Comparison of ENCODE assay signal across 35 cellular contexts in genomic region chr1:30334767-30335166, GRCh38.
"Had no signal": no experiment of that assay in that cellular context is flagged by ENCODE, and none has a peak within 500 bp of the region (broad histone marks: within the 10 kb centered on the region; RNA-seq: fewer than 3 reads in every experiment).

No MANE protein-coding gene starts in this region.

- H3K27ac ChIP-seq: brain microvascular endothelial cell, KMS-11, RWPE1, VCaP had no signal

- H3K36me3 ChIP-seq: brain microvascular endothelial cell had no signal

- ATAC-seq: activated T-cell treated with anti-CD3 and anti-CD28 coated beads, Interleukin-2, amount 50 U/mL, for 72 hours; activated T-helper 17 cell treated with anti-CD3 and anti-CD28 coated beads, Interleukin-2, amount 50 U/mL, for 72 hours; PC-3; Right ventricle myocardium inferior had no signal

- H3K9ac ChIP-seq: KMS-11 had no signal

- H3K27me3 ChIP-seq: brain microvascular endothelial cell had no signal

- H3K4me2 ChIP-seq: KMS-11 had no signal

- DNase-seq: activated B cell treated with CpG ODN at 0.5 μM for 24 hours; activated CD4-positive, alpha-beta memory T cell treated with anti-CD3 and anti-CD28 coated beads for 36 hours; activated CD4-positive, alpha-beta T cell treated with anti-CD3 and anti-CD28 coated beads for 4 hours; activated CD4-positive, alpha-beta T cell treated with anti-CD3 and anti-CD28 coated beads, Interleukin-2, amount 50 U/mL, for 1 hour; activated CD4-positive, CD25-positive, alpha-beta regulatory T cell treated with anti-CD3 and anti-CD28 coated beads, Interleukin-2, amount 50 U/mL, for 72 hours; activated effector memory CD4-positive, alpha-beta T cell treated with anti-CD3 and anti-CD28 coated beads, Interleukin-2, amount 50 U/mL, for 16 hours; activated naive CD4-positive, alpha-beta T cell; activated naive CD4-positive, alpha-beta T cell treated with anti-CD3 and anti-CD28 coated beads, Interleukin-2, amount 50 U/mL, for 16 hours; activated naive CD8-positive, alpha-beta T cell treated with anti-CD3 and anti-CD28 coated beads for 36 hours; activated T-cell treated with anti-CD3 and anti-CD28 coated beads, Interleukin-2, amount 50 U/mL, for 1 hour; activated T-cell treated with anti-CD3 and anti-CD28 coated beads, Interleukin-2, amount 50 U/mL, for 72 hours; amniotic stem cell; brain microvascular endothelial cell; MM.1S; MV-4-11; NCI-H1092; NCI-H1436 treated with DMSO at 0.1 percent for 48 hours; NCI-H1694 treated with DMSO at 0.1 percent for 48 hours; NCI-H2029 treated with DMSO at 0.1 percent for 48 hours; NCI-H2107; NCI-H2171; NCI-H510A; NCI-H526; NCI-H748 treated with DMSO at 0.1 percent for 48 hours; NK-92 treated with Interleukin-12 subunit alpha and Interleukin-12 subunit beta, amount 100 ng/mL, for 24 hours; PC-3; SW 1271; T-helper 1 cell; T-helper 2 cell; T-helper 9 cell had no signal
